Comparison of ENCODE assay signal across 8 cellular contexts in genomic region chr11:44575288-44575672, GRCh38. TPM values are rescaled to one million over a fixed set of nuclear protein-coding genes. Genes with fewer than 3 reads are reported as not detected.
DNase-seq lines count a peak whose midpoint lies in the region; ATAC-seq and TF ChIP-seq lines count a peak whose summit lies in the region.

No MANE protein-coding gene starts in this region.

- peaks cover 71% of the 10 kb centered on the region for H3K4me1 Mint-ChIP-seq in CD8-positive, alpha-beta T cell (ENCODE audit: low read depth)
- peaks cover 67 to 81% (median 79%) of the 10 kb centered on the region in 3 donors for H3K4me1 Mint-ChIP-seq in IgD-negative memory B cell
- peaks cover 35% of the 10 kb centered on the region for H3K4me1 Mint-ChIP-seq in osteocyte (ENCODE audit: unreplicated experiment)

- no peak for ATAC-seq in CD8-positive, alpha-beta T cell
- ATAC-seq in GM18909 (IDR thresholded peaks at IDR 0.05; ENCODE audit: poor library complexity, unreplicated experiment) = no peak

- H3K9me3 Mint-ChIP-seq in CD8-positive, alpha-beta T cell = no peaks in the 10 kb centered on the region
- no peaks in the 10 kb centered on the region for H3K9me3 Mint-ChIP-seq in IgD-negative memory B cell
- H3K9me3 Mint-ChIP-seq in osteocyte (ENCODE audit: unreplicated experiment) = no peaks in the 10 kb centered on the region

- no peaks in the 10 kb centered on the region for H3K36me3 ChIP-seq in CD8-positive, alpha-beta T cell (ENCODE audit: insufficient read depth, low read length)
- H3K36me3 ChIP-seq in adipocyte (ENCODE audit: control insufficient read depth, insufficient read depth, low read length, severe bottlenecking) = no peaks in the 10 kb centered on the region

- H3K27ac Mint-ChIP-seq in CD8-positive, alpha-beta T cell = no peak overlapping the region
- H3K27ac Mint-ChIP-seq in IgD-negative memory B cell (peak overlapping the region in 2 of 3 donors; percentile 74 to 92), osteocyte (ENCODE audit: unreplicated experiment) (peak overlapping the region; percentile 25)

- intact Hi-C loops in CD8-positive, alpha-beta T cell (cut with DNase I, micrococcal nuclease) = no loop called here

- no peak for TF ChIP-seq CTCF in CD8-positive, alpha-beta T cell (IDR thresholded peaks at IDR 0.05)
- TF ChIP-seq CTCF in osteocyte (IDR thresholded peaks at IDR 0.05) = no peak

- H3K27me3 ChIP-seq in CD8-positive, alpha-beta T cell (ENCODE audit: insufficient read depth, low read length) = no peaks in the 10 kb centered on the region
- H3K27me3 ChIP-seq in adipocyte (replicated peaks; ENCODE audit: control insufficient read depth, insufficient read depth, low read length) = no peaks in the 10 kb centered on the region

- peaks cover 41% of the 10 kb centered on the region for H3K4me1 ChIP-seq in CD8-positive, alpha-beta T cell (ENCODE audit: insufficient read depth, low read length)
- peaks cover 28% of the 10 kb centered on the region for H3K4me1 ChIP-seq in adipocyte (ENCODE audit: control insufficient read depth, insufficient read depth, low read length)

- POLR2A ChIA-PET in CD8-positive, alpha-beta T cell (lab: Charles Lee) = no interaction called here
- POLR2A ChIA-PET in HEK293T (lab: Yijun Ruan, JAX) = no interaction called here

- H3K36me3 Mint-ChIP-seq in CD8-positive, alpha-beta T cell = peaks cover 5% of the 10 kb centered on the region
- H3K36me3 Mint-ChIP-seq in IgD-negative memory B cell (peaks cover 1% of the 10 kb centered on the region), osteocyte (ENCODE audit: unreplicated experiment) (no peaks in the 10 kb centered on the region)

- no peak for DNase-seq in CD8-positive, alpha-beta T cell
- DNase-seq in adipocyte (ENCODE audit: low read depth) = peak; percentile 35
- DNase-seq in osteocyte (ENCODE audit: extremely low spot score, unreplicated experiment) = no peak
- no peak for DNase-seq in SW 1271 (lab: John Stamatoyannopoulos, UW)
- DNase-seq in HEK293T (ENCODE audit: extremely low spot score) = no peak
- no peak for DNase-seq in NCI-H446 treated with DMSO at 0.1 percent for 48 hours (lab: John Stamatoyannopoulos, UW)

- H3K9me3 ChIP-seq in CD8-positive, alpha-beta T cell (ENCODE audit: low read length) = no peaks in the 10 kb centered on the region
- no peaks in the 10 kb centered on the region for H3K9me3 ChIP-seq in adipocyte (ENCODE audit: control insufficient read depth, low read length)

- CTCF ChIA-PET in CD8-positive, alpha-beta T cell (lab: Charles Lee) = interaction anchor here (0.9 to 10.7 kb wide), 2 partner anchors 17 to 40 kb away, joined by 3 to 83 read pairs; no protein-coding TSS in a partner anchor
- CTCF ChIA-PET in HEK293T (lab: Yijun Ruan, JAX) = interaction anchor here (0.6 kb wide), 1 partner anchor 20 kb away, joined by 3 read pairs; no protein-coding TSS in a partner anchor

- peak overlapping the region; percentile 57 for H3K9ac ChIP-seq in adipocyte (ENCODE audit: low read length)

- H3K27ac ChIP-seq in CD8-positive, alpha-beta T cell (ENCODE audit: low read depth, low read length) = no peak overlapping the region

- H3K4me3 Mint-ChIP-seq in CD8-positive, alpha-beta T cell = peak overlapping the region; percentile 55
- peak overlapping the region; percentile 1 to 83 (median 58) for H3K4me3 Mint-ChIP-seq in IgD-negative memory B cell
- no peak overlapping the region for H3K4me3 Mint-ChIP-seq in osteocyte (ENCODE audit: unreplicated experiment)

- no peak overlapping the region for H3K4me3 ChIP-seq in CD8-positive, alpha-beta T cell (ENCODE audit: low read depth, low read length)
- peak overlapping the region; percentile 15 for H3K4me3 ChIP-seq in adipocyte (ENCODE audit: low read length)

- H3K27me3 Mint-ChIP-seq in CD8-positive, alpha-beta T cell (ENCODE audit: low read depth) = no peaks in the 10 kb centered on the region
- H3K27me3 Mint-ChIP-seq in IgD-negative memory B cell (peaks cover 2% of the 10 kb centered on the region), osteocyte (ENCODE audit: unreplicated experiment) (no peaks in the 10 kb centered on the region)

TF ChIP-seq in HEK293T, 16 proteins besides CTCF, POLR2A, EP300 and RAD21:
- TF ChIP-seq ELF4 (IDR thresholded peaks at IDR 0.05) (no peak), L3MBTL2 (conservative IDR thresholded peaks at IDR 0.05) (no peak), SUZ12 (IDR thresholded peaks at IDR 0.05) (no peak), BHLHE40 (IDR thresholded peaks at IDR 0.05; ENCODE audit: borderline replicate concordance) (no peak), ZNF384 (IDR thresholded peaks at IDR 0.05) (no peak), PKNOX1 (IDR thresholded peaks at IDR 0.05) (no peak), ARNT (IDR thresholded peaks at IDR 0.05) (no peak), FOXA1 (IDR thresholded peaks at IDR 0.05) (no peak), FOXK2 (IDR thresholded peaks at IDR 0.05) (no peak), NFRKB (IDR thresholded peaks at IDR 0.05) (no peak), TARDBP (IDR thresholded peaks at IDR 0.05) (no peak), LEF1 (IDR thresholded peaks at IDR 0.05; ENCODE audit: borderline replicate concordance) (no peak), SP1 (IDR thresholded peaks at IDR 0.05) (no peak), FOXM1 (IDR thresholded peaks at IDR 0.05; ENCODE audit: borderline replicate concordance) (no peak), CTBP1 (IDR thresholded peaks at IDR 0.05; ENCODE audit: borderline replicate concordance) (no peak), HDGF (IDR thresholded peaks at IDR 0.05; ENCODE audit: borderline replicate concordance) (no peak)

RNA-seq across cellular contexts. Expression of gene CD82, which starts 9.8 kb away (rescaled TPM):
- 10 to 100 TPM; 28.1 to 32.4 TPM for total RNA-seq in CD8-positive, alpha-beta T cell
- polyA plus RNA-seq in IgD-negative memory B cell = 544 TPM
- 29.5 and 34.6 TPM in 2 replicates for total RNA-seq in osteocyte
